In the genomic region with DNA sequence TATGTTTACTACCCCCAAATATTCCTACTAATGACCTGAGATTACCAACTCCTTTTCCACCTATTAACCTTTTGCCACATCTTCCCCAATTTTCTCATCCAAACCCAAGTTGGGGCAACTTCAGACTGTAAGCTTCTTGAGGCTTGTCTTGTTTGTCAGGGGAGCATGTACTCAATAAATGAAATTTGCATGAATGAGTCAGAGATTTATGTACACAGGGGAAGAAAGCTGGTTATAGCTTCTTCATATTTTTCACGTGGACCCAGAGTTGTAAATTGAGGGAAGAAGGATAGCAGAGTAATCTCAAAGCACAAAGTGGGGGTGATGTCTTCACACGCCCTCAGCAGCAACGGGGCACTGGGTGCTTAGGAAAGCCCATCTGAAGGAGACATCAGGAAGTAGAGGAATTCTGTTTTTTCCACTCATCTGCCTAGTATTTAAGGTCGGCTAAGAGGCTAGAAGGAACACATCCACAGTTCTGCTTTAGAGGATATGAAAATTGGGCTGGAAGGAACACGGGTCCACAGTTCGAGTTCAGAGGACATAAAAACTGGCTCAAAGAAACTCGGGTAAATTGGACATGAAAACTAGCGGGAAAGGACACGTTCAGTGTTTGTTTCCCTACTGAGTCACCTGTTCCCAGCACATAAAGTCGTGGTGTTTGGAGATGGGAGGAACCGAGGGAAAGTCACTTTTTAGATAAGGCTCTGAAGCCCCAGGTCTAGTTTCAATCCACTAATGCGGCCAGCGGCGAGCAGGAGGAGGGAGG, we compare ENCODE assay signal across 1 cellular context.
TF ChIP-seq lines count a peak whose summit lies in the region.

No MANE protein-coding gene starts in this region.

TF ChIP-seq in WTC11, 78 proteins besides CTCF, POLR2A, EP300 and RAD21 (continued from another document):
- TF ChIP-seq PRRX2 (CRISPR knock-in tag; IDR thresholded peaks at IDR 0.05): no peak
- no peak for TF ChIP-seq GABPB1 (CRISPR knock-in tag; IDR thresholded peaks at IDR 0.05)
- no peak for TF ChIP-seq NFATC4 (CRISPR knock-in tag; IDR thresholded peaks at IDR 0.05)
- TF ChIP-seq FOXK1 (CRISPR knock-in tag; IDR thresholded peaks at IDR 0.05): no peak
- TF ChIP-seq, protein P1, sequence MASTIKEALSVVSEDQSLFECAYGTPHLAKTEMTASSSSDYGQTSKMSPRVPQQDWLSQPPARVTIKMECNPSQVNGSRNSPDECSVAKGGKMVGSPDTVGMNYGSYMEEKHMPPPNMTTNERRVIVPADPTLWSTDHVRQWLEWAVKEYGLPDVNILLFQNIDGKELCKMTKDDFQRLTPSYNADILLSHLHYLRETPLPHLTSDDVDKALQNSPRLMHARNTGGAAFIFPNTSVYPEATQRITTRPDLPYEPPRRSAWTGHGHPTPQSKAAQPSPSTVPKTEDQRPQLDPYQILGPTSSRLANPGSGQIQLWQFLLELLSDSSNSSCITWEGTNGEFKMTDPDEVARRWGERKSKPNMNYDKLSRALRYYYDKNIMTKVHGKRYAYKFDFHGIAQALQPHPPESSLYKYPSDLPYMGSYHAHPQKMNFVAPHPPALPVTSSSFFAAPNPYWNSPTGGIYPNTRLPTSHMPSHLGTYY (CRISPR knock-in tag; IDR thresholded peaks at IDR 0.05): no peak
- no peak for TF ChIP-seq TEAD4 (CRISPR knock-in tag; IDR thresholded peaks at IDR 0.05)
- no peak for TF ChIP-seq TCF7 (CRISPR knock-in tag; IDR thresholded peaks at IDR 0.05; ENCODE audit: low read depth)
- TF ChIP-seq ZNF232 (CRISPR knock-in tag; IDR thresholded peaks at IDR 0.05): no peak
- TF ChIP-seq, protein P2, sequence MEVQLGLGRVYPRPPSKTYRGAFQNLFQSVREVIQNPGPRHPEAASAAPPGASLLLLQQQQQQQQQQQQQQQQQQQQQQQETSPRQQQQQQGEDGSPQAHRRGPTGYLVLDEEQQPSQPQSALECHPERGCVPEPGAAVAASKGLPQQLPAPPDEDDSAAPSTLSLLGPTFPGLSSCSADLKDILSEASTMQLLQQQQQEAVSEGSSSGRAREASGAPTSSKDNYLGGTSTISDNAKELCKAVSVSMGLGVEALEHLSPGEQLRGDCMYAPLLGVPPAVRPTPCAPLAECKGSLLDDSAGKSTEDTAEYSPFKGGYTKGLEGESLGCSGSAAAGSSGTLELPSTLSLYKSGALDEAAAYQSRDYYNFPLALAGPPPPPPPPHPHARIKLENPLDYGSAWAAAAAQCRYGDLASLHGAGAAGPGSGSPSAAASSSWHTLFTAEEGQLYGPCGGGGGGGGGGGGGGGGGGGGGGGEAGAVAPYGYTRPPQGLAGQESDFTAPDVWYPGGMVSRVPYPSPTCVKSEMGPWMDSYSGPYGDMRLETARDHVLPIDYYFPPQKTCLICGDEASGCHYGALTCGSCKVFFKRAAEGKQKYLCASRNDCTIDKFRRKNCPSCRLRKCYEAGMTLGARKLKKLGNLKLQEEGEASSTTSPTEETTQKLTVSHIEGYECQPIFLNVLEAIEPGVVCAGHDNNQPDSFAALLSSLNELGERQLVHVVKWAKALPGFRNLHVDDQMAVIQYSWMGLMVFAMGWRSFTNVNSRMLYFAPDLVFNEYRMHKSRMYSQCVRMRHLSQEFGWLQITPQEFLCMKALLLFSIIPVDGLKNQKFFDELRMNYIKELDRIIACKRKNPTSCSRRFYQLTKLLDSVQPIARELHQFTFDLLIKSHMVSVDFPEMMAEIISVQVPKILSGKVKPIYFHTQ (CRISPR knock-in tag; IDR thresholded peaks at IDR 0.05): no peak
- no peak for TF ChIP-seq OVOL2 (CRISPR knock-in tag; IDR thresholded peaks at IDR 0.05; ENCODE audit: borderline replicate concordance)
TF ChIP-seq in WTC11: peak in this region for 0.
